ENCODE assay signal across 1 cellular context in the genomic region with DNA sequence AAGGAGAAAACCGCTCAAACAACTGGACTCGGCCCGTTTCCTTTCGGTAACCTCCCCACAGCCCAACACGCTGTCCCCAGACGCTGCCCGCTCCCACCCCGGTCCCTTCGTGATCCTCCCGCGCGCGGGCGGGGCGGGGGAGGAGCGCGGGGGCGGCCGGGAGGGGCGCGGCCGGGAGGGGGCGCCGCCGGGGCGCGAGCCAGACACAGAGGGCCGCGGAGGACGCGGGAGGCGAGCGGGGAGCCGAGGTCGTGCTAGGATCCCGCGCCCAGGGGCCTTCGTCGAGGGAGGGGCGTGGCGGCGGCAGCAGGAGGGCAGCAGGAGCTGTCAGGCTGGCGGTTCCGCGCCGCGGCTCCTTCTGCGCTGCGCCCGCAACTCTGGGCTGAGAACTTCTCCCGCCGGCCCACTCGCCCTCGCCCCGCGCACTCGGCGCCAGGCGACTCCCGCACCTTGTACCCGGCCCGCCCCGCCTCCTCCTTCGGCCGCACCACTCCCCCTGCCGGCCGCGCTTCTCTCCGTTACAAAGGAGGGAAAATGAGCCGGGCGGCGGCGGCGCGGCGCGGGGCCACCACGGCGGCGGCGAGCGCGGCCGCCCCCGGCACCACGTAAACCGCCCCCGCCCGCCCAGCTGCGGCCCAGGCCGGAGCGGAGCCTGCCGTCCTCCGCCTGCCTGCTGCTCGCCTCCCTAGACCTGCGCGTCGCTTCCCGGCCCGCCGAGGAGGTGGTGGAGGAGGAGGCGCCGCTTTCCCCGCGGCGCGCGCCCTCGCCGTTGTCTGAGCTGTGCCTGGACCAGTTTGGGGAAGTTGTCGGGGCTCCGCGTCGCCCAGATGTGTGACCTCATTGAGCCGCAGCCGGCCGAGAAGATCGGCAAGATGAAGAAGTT.
A peak's percentile ranks its signal among the peaks of the same experiment; 100 is the strongest.
TF ChIP-seq lines count a peak whose summit lies in the region.

A gene (plus strand): TSS at position 521 of the 883 bp plus-strand sequence. CDS start 307 bp downstream, at position 828.

TF ChIP-seq in HepG2, 621 proteins besides CTCF, POLR2A, EP300 and RAD21 (continued from another document and continues in another):
- no peak for TF ChIP-seq NR2F6 (IDR thresholded peaks at IDR 0.05)
- TF ChIP-seq NR2F6 (CRISPR knock-in tag; IDR thresholded peaks at IDR 0.05): no peak
- TF ChIP-seq, protein P1, sequence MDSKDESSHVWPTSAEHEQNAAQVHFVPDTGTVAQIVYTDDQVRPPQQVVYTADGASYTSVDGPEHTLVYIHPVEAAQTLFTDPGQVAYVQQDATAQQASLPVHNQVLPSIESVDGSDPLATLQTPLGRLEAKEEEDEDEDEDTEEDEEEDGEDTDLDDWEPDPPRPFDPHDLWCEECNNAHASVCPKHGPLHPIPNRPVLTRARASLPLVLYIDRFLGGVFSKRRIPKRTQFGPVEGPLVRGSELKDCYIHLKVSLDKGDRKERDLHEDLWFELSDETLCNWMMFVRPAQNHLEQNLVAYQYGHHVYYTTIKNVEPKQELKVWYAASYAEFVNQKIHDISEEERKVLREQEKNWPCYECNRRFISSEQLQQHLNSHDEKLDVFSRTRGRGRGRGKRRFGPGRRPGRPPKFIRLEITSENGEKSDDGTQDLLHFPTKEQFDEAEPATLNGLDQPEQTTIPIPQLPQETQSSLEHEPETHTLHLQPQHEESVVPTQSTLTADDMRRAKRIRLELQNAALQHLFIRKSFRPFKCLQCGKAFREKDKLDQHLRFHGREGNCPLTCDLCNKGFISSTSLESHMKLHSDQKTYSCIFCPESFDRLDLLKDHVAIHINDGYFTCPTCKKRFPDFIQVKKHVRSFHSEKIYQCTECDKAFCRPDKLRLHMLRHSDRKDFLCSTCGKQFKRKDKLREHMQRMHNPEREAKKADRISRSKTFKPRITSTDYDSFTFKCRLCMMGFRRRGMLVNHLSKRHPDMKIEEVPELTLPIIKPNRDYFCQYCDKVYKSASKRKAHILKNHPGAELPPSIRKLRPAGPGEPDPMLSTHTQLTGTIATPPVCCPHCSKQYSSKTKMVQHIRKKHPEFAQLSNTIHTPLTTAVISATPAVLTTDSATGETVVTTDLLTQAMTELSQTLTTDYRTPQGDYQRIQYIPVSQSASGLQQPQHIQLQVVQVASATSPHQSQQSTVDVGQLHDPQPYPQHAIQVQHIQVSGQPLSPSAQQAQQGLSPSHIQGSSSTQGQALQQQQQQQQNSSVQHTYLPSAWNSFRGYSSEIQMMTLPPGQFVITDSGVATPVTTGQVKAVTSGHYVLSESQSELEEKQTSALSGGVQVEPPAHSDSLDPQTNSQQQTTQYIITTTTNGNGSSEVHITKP (CRISPR knock-in tag; IDR thresholded peaks at IDR 0.05; ENCODE audit: low read depth): no peak
- TF ChIP-seq, protein P2, sequence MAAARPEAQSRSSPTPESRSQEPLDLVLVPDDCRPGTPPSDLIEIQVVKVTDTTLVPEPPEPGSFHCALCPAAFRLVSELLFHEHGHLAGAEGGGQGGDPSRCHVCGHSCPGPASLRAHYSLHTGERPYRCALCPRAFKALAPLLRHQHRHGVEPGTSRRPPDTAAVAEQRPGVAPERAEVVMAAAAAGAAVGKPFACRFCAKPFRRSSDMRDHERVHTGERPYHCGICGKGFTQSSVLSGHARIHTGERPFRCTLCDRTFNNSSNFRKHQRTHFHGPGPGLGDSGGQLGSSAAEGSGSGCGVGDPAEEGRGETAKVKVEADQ (CRISPR knock-in tag; IDR thresholded peaks at IDR 0.05; ENCODE audit: borderline replicate concordance): no peak
- no peak for TF ChIP-seq PHF5A (CRISPR knock-in tag; IDR thresholded peaks at IDR 0.05; ENCODE audit: low read depth, unreplicated experiment)
- 0 out of 2 replicates have a peak, but pooled peaks have one; percentile 63 for TF ChIP-seq ZNF776 (CRISPR knock-in tag; IDR thresholded peaks at IDR 0.05)
- no peak for TF ChIP-seq KAT8 (CRISPR knock-in tag; IDR thresholded peaks at IDR 0.05)
- TF ChIP-seq, protein P3, sequence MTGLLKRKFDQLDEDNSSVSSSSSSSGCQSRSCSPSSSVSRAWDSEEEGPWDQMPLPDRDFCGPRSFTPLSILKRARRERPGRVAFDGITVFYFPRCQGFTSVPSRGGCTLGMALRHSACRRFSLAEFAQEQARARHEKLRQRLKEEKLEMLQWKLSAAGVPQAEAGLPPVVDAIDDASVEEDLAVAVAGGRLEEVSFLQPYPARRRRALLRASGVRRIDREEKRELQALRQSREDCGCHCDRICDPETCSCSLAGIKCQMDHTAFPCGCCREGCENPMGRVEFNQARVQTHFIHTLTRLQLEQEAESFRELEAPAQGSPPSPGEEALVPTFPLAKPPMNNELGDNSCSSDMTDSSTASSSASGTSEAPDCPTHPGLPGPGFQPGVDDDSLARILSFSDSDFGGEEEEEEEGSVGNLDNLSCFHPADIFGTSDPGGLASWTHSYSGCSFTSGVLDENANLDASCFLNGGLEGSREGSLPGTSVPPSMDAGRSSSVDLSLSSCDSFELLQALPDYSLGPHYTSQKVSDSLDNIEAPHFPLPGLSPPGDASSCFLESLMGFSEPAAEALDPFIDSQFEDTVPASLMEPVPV (CRISPR knock-in tag; IDR thresholded peaks at IDR 0.05): no peak
- no peak for TF ChIP-seq SMARCC2 (IDR thresholded peaks at IDR 0.05)
- TF ChIP-seq, protein P4, sequence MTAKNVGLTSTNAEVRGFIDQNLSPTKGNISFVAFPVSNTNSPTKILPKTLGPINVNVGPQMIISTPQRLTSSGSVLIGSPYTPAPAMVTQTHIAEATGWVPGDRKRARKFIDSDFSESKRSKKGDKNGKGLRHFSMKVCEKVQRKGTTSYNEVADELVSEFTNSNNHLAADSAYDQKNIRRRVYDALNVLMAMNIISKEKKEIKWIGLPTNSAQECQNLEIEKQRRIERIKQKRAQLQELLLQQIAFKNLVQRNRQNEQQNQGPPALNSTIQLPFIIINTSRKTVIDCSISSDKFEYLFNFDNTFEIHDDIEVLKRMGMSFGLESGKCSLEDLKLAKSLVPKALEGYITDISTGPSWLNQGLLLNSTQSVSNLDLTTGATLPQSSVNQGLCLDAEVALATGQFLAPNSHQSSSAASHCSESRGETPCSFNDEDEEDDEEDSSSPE (CRISPR knock-in tag; IDR thresholded peaks at IDR 0.05): peak; percentile 70
- TF ChIP-seq, protein P5, sequence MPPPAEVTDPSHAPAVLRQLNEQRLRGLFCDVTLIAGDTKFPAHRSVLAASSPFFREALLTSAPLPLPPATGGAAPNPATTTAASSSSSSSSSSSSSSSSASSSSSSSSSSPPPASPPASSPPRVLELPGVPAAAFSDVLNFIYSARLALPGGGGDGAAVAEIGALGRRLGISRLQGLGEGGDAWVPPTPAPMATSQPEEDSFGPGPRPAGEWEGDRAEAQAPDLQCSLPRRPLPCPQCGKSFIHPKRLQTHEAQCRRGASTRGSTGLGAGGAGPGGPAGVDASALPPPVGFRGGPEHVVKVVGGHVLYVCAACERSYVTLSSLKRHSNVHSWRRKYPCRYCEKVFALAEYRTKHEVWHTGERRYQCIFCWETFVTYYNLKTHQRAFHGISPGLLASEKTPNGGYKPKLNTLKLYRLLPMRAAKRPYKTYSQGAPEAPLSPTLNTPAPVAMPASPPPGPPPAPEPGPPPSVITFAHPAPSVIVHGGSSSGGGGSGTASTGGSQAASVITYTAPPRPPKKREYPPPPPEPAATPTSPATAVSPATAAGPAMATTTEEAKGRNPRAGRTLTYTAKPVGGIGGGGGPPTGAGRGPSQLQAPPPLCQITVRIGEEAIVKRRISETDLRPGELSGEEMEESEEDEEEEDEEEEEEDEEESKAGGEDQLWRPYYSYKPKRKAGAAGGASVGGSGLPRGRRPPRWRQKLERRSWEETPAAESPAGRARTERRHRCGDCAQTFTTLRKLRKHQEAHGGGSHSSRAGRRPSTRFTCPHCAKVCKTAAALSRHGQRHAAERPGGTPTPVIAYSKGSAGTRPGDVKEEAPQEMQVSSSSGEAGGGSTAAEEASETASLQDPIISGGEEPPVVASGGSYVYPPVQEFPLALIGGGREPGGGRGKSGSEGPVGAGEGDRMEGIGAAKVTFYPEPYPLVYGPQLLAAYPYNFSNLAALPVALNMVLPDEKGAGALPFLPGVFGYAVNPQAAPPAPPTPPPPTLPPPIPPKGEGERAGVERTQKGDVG (CRISPR knock-in tag; IDR thresholded peaks at IDR 0.05; ENCODE audit: borderline replicate concordance): no peak
- no peak for TF ChIP-seq CAMTA2 (CRISPR knock-in tag; IDR thresholded peaks at IDR 0.05; ENCODE audit: borderline replicate concordance)
- TF ChIP-seq EHMT2 (IDR thresholded peaks at IDR 0.05; ENCODE audit: borderline replicate concordance, low read depth, low read length): no peak
- no peak for TF ChIP-seq ZC3H4 (CRISPR knock-in tag; IDR thresholded peaks at IDR 0.05; ENCODE audit: borderline replicate concordance)
- TF ChIP-seq, protein P6, sequence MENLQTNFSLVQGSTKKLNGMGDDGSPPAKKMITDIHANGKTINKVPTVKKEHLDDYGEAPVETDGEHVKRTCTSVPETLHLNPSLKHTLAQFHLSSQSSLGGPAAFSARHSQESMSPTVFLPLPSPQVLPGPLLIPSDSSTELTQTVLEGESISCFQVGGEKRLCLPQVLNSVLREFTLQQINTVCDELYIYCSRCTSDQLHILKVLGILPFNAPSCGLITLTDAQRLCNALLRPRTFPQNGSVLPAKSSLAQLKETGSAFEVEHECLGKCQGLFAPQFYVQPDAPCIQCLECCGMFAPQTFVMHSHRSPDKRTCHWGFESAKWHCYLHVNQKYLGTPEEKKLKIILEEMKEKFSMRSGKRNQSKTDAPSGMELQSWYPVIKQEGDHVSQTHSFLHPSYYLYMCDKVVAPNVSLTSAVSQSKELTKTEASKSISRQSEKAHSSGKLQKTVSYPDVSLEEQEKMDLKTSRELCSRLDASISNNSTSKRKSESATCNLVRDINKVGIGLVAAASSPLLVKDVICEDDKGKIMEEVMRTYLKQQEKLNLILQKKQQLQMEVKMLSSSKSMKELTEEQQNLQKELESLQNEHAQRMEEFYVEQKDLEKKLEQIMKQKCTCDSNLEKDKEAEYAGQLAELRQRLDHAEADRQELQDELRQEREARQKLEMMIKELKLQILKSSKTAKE (CRISPR knock-in tag; IDR thresholded peaks at IDR 0.05; ENCODE audit: borderline replicate concordance): no peak
- TF ChIP-seq, protein P7, sequence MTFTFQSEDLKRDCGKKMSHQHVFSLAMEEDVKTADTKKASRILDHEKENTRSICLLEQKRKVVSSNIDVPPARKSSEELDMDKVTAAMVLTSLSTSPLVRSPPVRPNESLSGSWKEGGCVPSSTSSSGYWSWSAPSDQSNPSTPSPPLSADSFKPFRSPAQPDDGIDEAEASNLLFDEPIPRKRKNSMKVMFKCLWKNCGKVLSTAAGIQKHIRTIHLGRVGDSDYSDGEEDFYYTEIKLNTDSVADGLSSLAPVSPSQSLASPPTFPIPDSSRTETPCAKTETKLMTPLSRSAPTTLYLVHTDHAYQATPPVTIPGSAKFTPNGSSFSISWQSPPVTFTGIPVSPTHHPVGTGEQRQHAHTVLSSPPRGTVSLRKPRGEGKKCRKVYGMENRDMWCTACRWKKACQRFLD (CRISPR knock-in tag; IDR thresholded peaks at IDR 0.05; ENCODE audit: borderline replicate concordance): no peak
- TF ChIP-seq BCL6 (CRISPR knock-in tag; IDR thresholded peaks at IDR 0.05): no peak
- no peak for TF ChIP-seq ZNF709 (CRISPR knock-in tag; IDR thresholded peaks at IDR 0.05)
- TF ChIP-seq CCAR2 (optimal IDR thresholded peaks at IDR 0.05; ENCODE audit: low read depth, low read length): no peak
- TF ChIP-seq, protein P8, sequence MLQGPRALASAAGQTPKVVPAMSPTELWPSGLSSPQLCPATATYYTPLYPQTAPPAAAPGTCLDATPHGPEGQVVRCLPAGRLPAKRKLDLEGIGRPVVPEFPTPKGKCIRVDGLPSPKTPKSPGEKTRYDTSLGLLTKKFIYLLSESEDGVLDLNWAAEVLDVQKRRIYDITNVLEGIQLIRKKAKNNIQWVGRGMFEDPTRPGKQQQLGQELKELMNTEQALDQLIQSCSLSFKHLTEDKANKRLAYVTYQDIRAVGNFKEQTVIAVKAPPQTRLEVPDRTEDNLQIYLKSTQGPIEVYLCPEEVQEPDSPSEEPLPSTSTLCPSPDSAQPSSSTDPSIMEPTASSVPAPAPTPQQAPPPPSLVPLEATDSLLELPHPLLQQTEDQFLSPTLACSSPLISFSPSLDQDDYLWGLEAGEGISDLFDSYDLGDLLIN (CRISPR knock-in tag; IDR thresholded peaks at IDR 0.05; ENCODE audit: borderline replicate concordance): no peak
- no peak for TF ChIP-seq NPAS2 (CRISPR knock-in tag; IDR thresholded peaks at IDR 0.05; ENCODE audit: borderline replicate concordance)
- TF ChIP-seq HIVEP1 (CRISPR knock-in tag; IDR thresholded peaks at IDR 0.05): no peak
- no peak for TF ChIP-seq ZNF446 (CRISPR knock-in tag; IDR thresholded peaks at IDR 0.05)
- no peak for TF ChIP-seq ZNF251 (CRISPR knock-in tag; IDR thresholded peaks at IDR 0.05)
- no peak for TF ChIP-seq ZNF562 (CRISPR knock-in tag; IDR thresholded peaks at IDR 0.05; ENCODE audit: borderline replicate concordance)
- no peak for TF ChIP-seq ZNF326 (CRISPR knock-in tag; IDR thresholded peaks at IDR 0.05; ENCODE audit: borderline replicate concordance)
- no peak for TF ChIP-seq ZNF747 (CRISPR knock-in tag; IDR thresholded peaks at IDR 0.05; ENCODE audit: borderline replicate concordance)
- TF ChIP-seq AGO1 (IDR thresholded peaks at IDR 0.05; ENCODE audit: low read depth, low read length, poor library complexity, severe bottlenecking): no peak
- no peak for TF ChIP-seq RBM39 (IDR thresholded peaks at IDR 0.05; ENCODE audit: low read depth, low read length, poor library complexity, severe bottlenecking)
- TF ChIP-seq, protein P9, sequence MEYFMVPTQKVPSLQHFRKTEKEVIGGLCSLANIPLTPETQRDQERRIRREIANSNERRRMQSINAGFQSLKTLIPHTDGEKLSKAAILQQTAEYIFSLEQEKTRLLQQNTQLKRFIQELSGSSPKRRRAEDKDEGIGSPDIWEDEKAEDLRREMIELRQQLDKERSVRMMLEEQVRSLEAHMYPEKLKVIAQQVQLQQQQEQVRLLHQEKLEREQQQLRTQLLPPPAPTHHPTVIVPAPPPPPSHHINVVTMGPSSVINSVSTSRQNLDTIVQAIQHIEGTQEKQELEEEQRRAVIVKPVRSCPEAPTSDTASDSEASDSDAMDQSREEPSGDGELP (IDR thresholded peaks at IDR 0.05; ENCODE audit: borderline replicate concordance, low read depth): no peak
- TF ChIP-seq HNRNPH1 (optimal IDR thresholded peaks at IDR 0.05; ENCODE audit: low read depth, low read length): no peak
- no peak for TF ChIP-seq FOXP1 (IDR thresholded peaks at IDR 0.05)
- no peak for TF ChIP-seq FOXP1 (CRISPR knock-in tag; IDR thresholded peaks at IDR 0.05)
- TF ChIP-seq, protein P10, sequence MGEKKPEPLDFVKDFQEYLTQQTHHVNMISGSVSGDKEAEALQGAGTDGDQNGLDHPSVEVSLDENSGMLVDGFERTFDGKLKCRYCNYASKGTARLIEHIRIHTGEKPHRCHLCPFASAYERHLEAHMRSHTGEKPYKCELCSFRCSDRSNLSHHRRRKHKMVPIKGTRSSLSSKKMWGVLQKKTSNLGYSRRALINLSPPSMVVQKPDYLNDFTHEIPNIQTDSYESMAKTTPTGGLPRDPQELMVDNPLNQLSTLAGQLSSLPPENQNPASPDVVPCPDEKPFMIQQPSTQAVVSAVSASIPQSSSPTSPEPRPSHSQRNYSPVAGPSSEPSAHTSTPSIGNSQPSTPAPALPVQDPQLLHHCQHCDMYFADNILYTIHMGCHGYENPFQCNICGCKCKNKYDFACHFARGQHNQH (CRISPR knock-in tag; IDR thresholded peaks at IDR 0.05): no peak
- TF ChIP-seq CHD4 (IDR thresholded peaks at IDR 0.05; ENCODE audit: borderline replicate concordance, low read length): no peak
- no peak for TF ChIP-seq IRF2 (CRISPR knock-in tag; IDR thresholded peaks at IDR 0.05)
